23 cellular contexts compared by ENCODE assay signal in the genomic region with DNA sequence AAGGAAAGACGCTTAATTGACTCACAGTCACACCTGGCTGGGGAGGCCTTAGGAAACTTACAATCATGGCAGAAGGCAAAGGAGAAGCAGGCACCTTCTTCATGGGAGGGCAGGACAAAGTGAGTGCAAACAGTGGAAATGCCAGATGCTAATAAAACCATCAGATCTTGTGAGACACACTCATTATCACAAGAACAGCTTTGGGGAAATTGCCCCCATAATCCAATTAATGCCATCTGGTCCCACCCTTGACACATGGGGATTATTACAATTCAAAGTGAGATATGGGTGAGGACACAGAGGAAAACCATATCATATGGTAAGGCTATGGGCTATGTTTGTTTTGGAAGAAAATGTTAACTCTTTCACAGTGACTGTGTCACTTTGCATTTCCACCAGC.
A peak's percentile ranks its signal among the peaks of the same experiment; 100 is the strongest.
DNase-seq lines count a peak whose midpoint lies in the region; ATAC-seq, FAIRE-seq and TF ChIP-seq lines count a peak whose summit lies in the region.
"Had no signal": no experiment of that assay in that cellular context is flagged by ENCODE, and none has a peak within 500 bp of the region (broad histone marks: within the 10 kb centered on the region; RNA-seq: fewer than 3 reads in every experiment).

No MANE protein-coding gene starts in this region.

- H3K4me1 Mint-ChIP-seq in glutamatergic neuron (ENCODE audit: low read depth, unreplicated experiment) = no peaks in the 10 kb centered on the region
- H3K4me1 Mint-ChIP-seq in stimulated activated effector memory CD8-positive, alpha-beta T cell treated with anti-CD3 and anti-CD28 coated beads, Interleukin-12 subunit alpha, Interleukin-12 subunit beta, amount 100 ng/mL, for 72 hours = no peaks in the 10 kb centered on the region
- H3K4me1 Mint-ChIP-seq: B cell; CD4-positive, CD25-positive, alpha-beta regulatory T cell had no signal

- H3K27me3 ChIP-seq in small intestine (ENCODE audit: control insufficient read depth in 2 of 2, insufficient read depth in 2 of 2, low read length in 2 of 2) (no peaks in the 10 kb centered on the region), left lung (no peaks in the 10 kb centered on the region)
- H3K27me3 ChIP-seq: BLaER1 had no signal

- no peaks in the 10 kb centered on the region for H3K9me3 Mint-ChIP-seq in glutamatergic neuron (ENCODE audit: unreplicated experiment)
- H3K9me3 Mint-ChIP-seq in stimulated activated effector memory CD8-positive, alpha-beta T cell treated with anti-CD3 and anti-CD28 coated beads, Interleukin-12 subunit alpha, Interleukin-12 subunit beta, amount 100 ng/mL, for 72 hours = peaks cover 7% of the 10 kb centered on the region

- FAIRE-seq in small intestine (lab: Jason Lieb, UNC) = no peak
- FAIRE-seq: A204.1, G401.6, GM12892, H54 had no signal

- no peak overlapping the region for H3K4me3 Mint-ChIP-seq in glutamatergic neuron (ENCODE audit: unreplicated experiment)
- no peak overlapping the region for H3K4me3 Mint-ChIP-seq in stimulated activated effector memory CD8-positive, alpha-beta T cell treated with anti-CD3 and anti-CD28 coated beads, Interleukin-12 subunit alpha, Interleukin-12 subunit beta, amount 100 ng/mL, for 72 hours
- H3K4me3 Mint-ChIP-seq: B cell; CD4-positive, CD25-positive, alpha-beta regulatory T cell; CD8-positive, alpha-beta T cell; HFFc6 had no signal

- no peaks in the 10 kb centered on the region for H3K36me3 ChIP-seq in small intestine (ENCODE audit: control insufficient read depth in 2 of 2, insufficient read depth in 2 of 2, low read length in 2 of 2)
- H3K36me3 ChIP-seq in left lung = no peaks in the 10 kb centered on the region
- H3K36me3 ChIP-seq: BLaER1, HAP-1 had no signal

- no peaks in the 10 kb centered on the region for H3K36me3 Mint-ChIP-seq in glutamatergic neuron (ENCODE audit: unreplicated experiment)
- H3K36me3 Mint-ChIP-seq in stimulated activated effector memory CD8-positive, alpha-beta T cell treated with anti-CD3 and anti-CD28 coated beads, Interleukin-12 subunit alpha, Interleukin-12 subunit beta, amount 100 ng/mL, for 72 hours = no peaks in the 10 kb centered on the region
- H3K36me3 Mint-ChIP-seq: CD4-positive, CD25-positive, alpha-beta regulatory T cell; CD8-positive, alpha-beta T cell had no signal

- H3K27ac ChIP-seq in small intestine (ENCODE audit: low read depth in 1 of 2, low read length in 1 of 2) (no peak overlapping the region), left lung (no peak overlapping the region)
- H3K27ac ChIP-seq: 22Rv1, BLaER1, C4-2B had no signal

- H3K27me3 Mint-ChIP-seq in glutamatergic neuron (ENCODE audit: unreplicated experiment) = no peaks in the 10 kb centered on the region
- H3K27me3 Mint-ChIP-seq: B cell; CD4-positive, CD25-positive, alpha-beta regulatory T cell had no signal

- DNase-seq in D341Med (ENCODE audit: low spot score) (peak; percentile 27), NCI-H524 treated with DMSO at 0.1 percent for 48 hours (lab: John Stamatoyannopoulos, UW) (peak; percentile 64), glutamatergic neuron (no peak), small intestine (peak; percentile 32), left lung (no peak)
- DNase-seq in stimulated activated effector memory CD8-positive, alpha-beta T cell treated with anti-CD3 and anti-CD28 coated beads, Interleukin-12 subunit alpha, Interleukin-12 subunit beta, amount 100 ng/mL, for 72 hours (ENCODE audit: low spot score in 2 of 2) = no peak
- DNase-seq: Caco-2; CD4-positive, CD25-positive, alpha-beta regulatory T cell; CD8-positive, alpha-beta T cell; DMS153; DND-41; GOT3; HFFc6 had no signal

- no peak for ATAC-seq in stimulated activated effector memory CD8-positive, alpha-beta T cell treated with anti-CD3 and anti-CD28 coated beads, Interleukin-12 subunit alpha, Interleukin-12 subunit beta, amount 100 ng/mL, for 72 hours
- ATAC-seq in left lung (no peak), HG03469 (IDR thresholded peaks at IDR 0.05; ENCODE audit: unreplicated experiment) (no peak)
- ATAC-seq: CD8-positive, alpha-beta T cell had no signal

- H3K4me3 ChIP-seq in small intestine (ENCODE audit: low read depth in 1 of 2, low read length in 2 of 2) (no peak overlapping the region), left lung (no peak overlapping the region)
- H3K4me3 ChIP-seq: BLaER1, HAP-1 had no signal

- WGBS in small intestine, 3 donors = 53 to 70% (median 69%) methylated on average over 1 of the region's 1 CpG

- H3K4me1 ChIP-seq in small intestine (ENCODE audit: control insufficient read depth in 2 of 2, insufficient read depth in 1 of 2, low read depth in 1 of 2, low read length in 1 of 2) = no peaks in the 10 kb centered on the region
- no peaks in the 10 kb centered on the region for H3K4me1 ChIP-seq in left lung
- H3K4me1 ChIP-seq: BLaER1, Caco-2, HAP-1 had no signal

- TF ChIP-seq CTCF in glutamatergic neuron (IDR thresholded peaks at IDR 0.05; ENCODE audit: partially characterized antibody, unreplicated experiment) (no peak), left lung (IDR thresholded peaks at IDR 0.05) (no peak)

- intact Hi-C loops in left lung (cut with DNase I) = no loop called here

- H3K27ac Mint-ChIP-seq in glutamatergic neuron (ENCODE audit: unreplicated experiment) = peak overlapping the region; percentile 36
- H3K27ac Mint-ChIP-seq in stimulated activated effector memory CD8-positive, alpha-beta T cell treated with anti-CD3 and anti-CD28 coated beads, Interleukin-12 subunit alpha, Interleukin-12 subunit beta, amount 100 ng/mL, for 72 hours = no peak overlapping the region
- H3K27ac Mint-ChIP-seq: B cell; CD4-positive, CD25-positive, alpha-beta regulatory T cell; CD8-positive, alpha-beta T cell; HFFc6 had no signal

- H3K9me3 ChIP-seq in small intestine (ENCODE audit: control insufficient read depth, low read depth) (no peaks in the 10 kb centered on the region), left lung (peaks cover 0 to 2% of the 10 kb centered on the region in 2 donors)
- H3K9me3 ChIP-seq: BLaER1, HAP-1 had no signal

Comparison
In these comparisons a context has a peak if more than half of its experiments do, and no peak if none do; other contexts are left out.
1. DNase-seq: peak in D341Med (single experiment), NCI-H524 treated with DMSO at 0.1 percent for 48 hours (single experiment) and small intestine (single experiment); none in glutamatergic neuron (single experiment), stimulated activated effector memory CD8-positive, alpha-beta T cell treated with anti-CD3 and anti-CD28 coated beads, Interleukin-12 subunit alpha, Interleukin-12 subunit beta, amount 100 ng/mL, for 72 hours (0 of 2) and left lung (0 of 2).